Comparison of ENCODE assay signal across 18 cellular contexts in the genomic region with DNA sequence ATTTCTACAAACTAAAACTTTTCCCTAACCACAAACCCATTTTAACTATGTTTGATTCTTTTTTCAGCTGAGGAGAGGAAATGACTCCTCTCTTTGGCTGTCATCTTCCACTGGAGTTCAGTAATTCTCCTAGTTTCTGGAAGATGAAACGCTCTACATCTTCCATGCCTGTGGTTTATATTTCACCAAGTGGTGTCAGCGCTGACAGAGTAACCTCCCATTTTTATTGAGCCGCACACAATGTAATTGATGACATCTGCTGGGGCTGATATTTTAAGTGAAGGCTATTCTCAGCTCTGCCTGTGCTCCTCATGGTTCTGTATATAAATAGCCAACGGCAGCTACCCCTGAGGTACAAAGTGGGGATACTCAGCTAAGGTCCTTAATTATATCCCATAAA.
DNase-seq lines count a peak whose midpoint lies in the region; ATAC-seq, FAIRE-seq and TF ChIP-seq lines count a peak whose summit lies in the region.
"Had no signal": no experiment of that assay in that cellular context is flagged by ENCODE, and none has a peak within 500 bp of the region (broad histone marks: within the 10 kb centered on the region; RNA-seq: fewer than 3 reads in every experiment).

No MANE protein-coding gene starts in this region.

- ATAC-seq in Right ventricle myocardium inferior (peak; percentile 41), left ventricle myocardium superior (peak; percentile 68), HG03139 (IDR thresholded peaks at IDR 0.05; ENCODE audit: unreplicated experiment) (no peak), GM19463 (IDR thresholded peaks at IDR 0.05; ENCODE audit: unreplicated experiment) (no peak)
- ATAC-seq: body of pancreas had no signal

- H3K36me3 ChIP-seq in brain microvascular endothelial cell (replicated peaks): no peaks in the 10 kb centered on the region
- H3K36me3 ChIP-seq: esophagus squamous epithelium, HAP-1 had no signal

- in situ Hi-C loops in brain microvascular endothelial cell (cut with HindIII; ENCODE audit: low pct_ligation_motif_present, low sequenced_read_pairs): no loop called here

- intact Hi-C loops in Right ventricle myocardium inferior (cut with DNase I) (no loop called here), cardiac septum (cut with DNase I) (no loop called here), left ventricle myocardium superior (cut with micrococcal nuclease) (no loop called here)

- no peaks in the 10 kb centered on the region for H3K27me3 ChIP-seq in brain microvascular endothelial cell (replicated peaks)
- H3K27me3 ChIP-seq: body of pancreas had no signal

- H3K27ac ChIP-seq in brain microvascular endothelial cell (no peak overlapping the region), substantia nigra (ENCODE audit: low read depth, low read length, poor library complexity, severe bottlenecking) (no peak overlapping the region)
- H3K27ac ChIP-seq: body of pancreas, esophagus squamous epithelium had no signal

- no peak for TF ChIP-seq CTCF in brain microvascular endothelial cell (IDR thresholded peaks at IDR 0.05; ENCODE audit: low read depth, low read length, missing control alignments)
- TF ChIP-seq CTCF in D721Med (IDR thresholded peaks at IDR 0.05; ENCODE audit: insufficient read depth, missing control alignments): no peak

- DNase-seq in Right ventricle myocardium inferior (ENCODE audit: missing footprints) (no peak), cardiac septum (ENCODE audit: low spot score) (no peak), brain microvascular endothelial cell (peak; percentile 20), left ventricle myocardium superior (no peak), substantia nigra (lab: John Stamatoyannopoulos, UW) (no peak), D721Med (ENCODE audit: insufficient read length, low spot score) (no peak)
- DNase-seq: activated CD8-positive, alpha-beta memory T cell treated with anti-CD3 and anti-CD28 coated beads, Interleukin-2, amount 50 U/mL, for 4 hours; activated naive CD4-positive, alpha-beta T cell; body of pancreas; COR-L47; esophagus squamous epithelium; GDM1; NCI-H1092 treated with DMSO at 0.1 percent for 48 hours had no signal

- no peak for FAIRE-seq in D721Med (lab: Jason Lieb, UNC)
- FAIRE-seq: A204.1 had no signal

- H3K4me3 ChIP-seq in brain microvascular endothelial cell (ENCODE audit: low read depth, low read length): no peak overlapping the region
- H3K4me3 ChIP-seq: body of pancreas, esophagus squamous epithelium, HAP-1, lung had no signal

Comparison
In these comparisons a context has a peak if more than half of its experiments do, and no peak if none do; other contexts are left out.
1. ATAC-seq: peak in Right ventricle myocardium inferior (single experiment) and left ventricle myocardium superior (single experiment); none in HG03139 (single experiment) and GM19463 (single experiment).